8 cellular contexts compared by ENCODE assay signal in genomic region chr17:45428954-45429337, GRCh38. TPM values are rescaled to one million over a fixed set of nuclear protein-coding genes. Genes with fewer than 3 reads are reported as not detected.
DNase-seq lines count a peak whose midpoint lies in the region; ATAC-seq, FAIRE-seq and TF ChIP-seq lines count a peak whose summit lies in the region.

No MANE protein-coding gene starts in this region.

- H3K9ac ChIP-seq in keratinocyte (ENCODE audit: control insufficient read depth, extremely low read depth, insufficient read depth, low read length), result no peak overlapping the region

- peak overlapping the region; percentile 67 for H3K4me2 ChIP-seq in keratinocyte (ENCODE audit: control insufficient read depth, extremely low read depth, insufficient read depth, low read depth, low read length)

- H3K4me1 ChIP-seq in keratinocyte (ENCODE audit: control insufficient read depth, extremely low read depth, insufficient read depth, low read length), result peaks cover 41% of the 10 kb centered on the region

- ATAC-seq in GM18519 (IDR thresholded peaks at IDR 0.05; ENCODE audit: low FRiP score, unreplicated experiment) (no peak), HG02610 (IDR thresholded peaks at IDR 0.05; ENCODE audit: unreplicated experiment) (no peak), HG02970 (IDR thresholded peaks at IDR 0.05; ENCODE audit: low FRiP score, unreplicated experiment) (no peak), left lobe of liver (no peak)

- FAIRE-seq in GM12891 (lab: Jason Lieb, UNC) (peak; percentile 78), keratinocyte (lab: Jason Lieb, UNC) (no peak)

- no peak for TF ChIP-seq POLR2A in GM12891 (IDR thresholded peaks at IDR 0.05; ENCODE audit: low read depth, low read length)

- no peaks in the 10 kb centered on the region for H4K20me1 ChIP-seq in keratinocyte (ENCODE audit: control insufficient read depth, extremely low read depth, insufficient read depth, low read length)

- H3K9me3 ChIP-seq in keratinocyte (ENCODE audit: control insufficient read depth, low read depth, low read length), result no peaks in the 10 kb centered on the region

- no peak overlapping the region for H2AFZ ChIP-seq in keratinocyte (ENCODE audit: control insufficient read depth, low read length)

- peaks cover 4% of the 10 kb centered on the region for H3K79me2 ChIP-seq in keratinocyte (ENCODE audit: control insufficient read depth, insufficient read depth, low read length)

- H3K27ac ChIP-seq in 22Rv1 (peak overlapping the region; percentile 43), keratinocyte (ENCODE audit: control insufficient read depth, insufficient read depth, low read length) (no peak overlapping the region)

- peaks cover 0 to 3% of the 10 kb centered on the region in 2 experiments for H3K36me3 ChIP-seq in keratinocyte (ENCODE audit: control insufficient read depth in 2 of 2, extremely low read depth in 1 of 2, insufficient read depth in 2 of 2, low read length in 2 of 2)

- H3K9me1 ChIP-seq in keratinocyte (ENCODE audit: control insufficient read depth, extremely low read depth, insufficient read depth, low read length), result no peaks in the 10 kb centered on the region

- dilution Hi-C loops in keratinocyte (cut with MboI; ENCODE audit: extremely low pct_ligation_motif_present, low sequenced_read_pairs), result no loop called here

- DNase-seq in GM12891 (ENCODE audit: insufficient read length, low spot score), result no peak
- peak; percentile 47 for DNase-seq in SKM-1 treated with dmso at 0.1 percent for 144 hours (lab: John Stamatoyannopoulos, UW; ENCODE audit: unreplicated experiment)
- no peak for DNase-seq in keratinocyte (ENCODE audit: low read depth, low spot score)
- DNase-seq in left lobe of liver (ENCODE audit: low spot score), result no peak

- no peak for TF ChIP-seq CTCF in 22Rv1 (IDR thresholded peaks at IDR 0.05)
- no peak for TF ChIP-seq CTCF in keratinocyte (optimal IDR thresholded peaks at IDR 0.05 in 1 of 3, IDR thresholded peaks at IDR 0.05 in 1 of 3, conservative IDR thresholded peaks at IDR 0.05 in 1 of 3; ENCODE audit: extremely low read depth in 1 of 3, insufficient read depth in 2 of 3, low read length in 3 of 3)

- H3K27me3 ChIP-seq in keratinocyte (ENCODE audit: control insufficient read depth, extremely low read depth, insufficient read depth, low read length), result peaks cover 12% of the 10 kb centered on the region

- H3K4me3 ChIP-seq in keratinocyte (ENCODE audit: control insufficient read depth in 2 of 3, extremely low read depth in 1 of 3, insufficient read depth in 2 of 3, low read depth in 1 of 3, low read length in 3 of 3), result no peak overlapping the region

TF ChIP-seq in GM12891, 5 proteins besides CTCF, POLR2A, EP300 and RAD21:
- TF ChIP-seq PAX5 (IDR thresholded peaks at IDR 0.05; ENCODE audit: insufficient read depth, low read length, severe bottlenecking), result no peak
- TF ChIP-seq TAF1 (IDR thresholded peaks at IDR 0.05; ENCODE audit: low read depth, low read length), result no peak
- TF ChIP-seq POU2F2 (IDR thresholded peaks at IDR 0.05; ENCODE audit: low read depth, low read length), result peak; percentile 98
- TF ChIP-seq SPI1 (IDR thresholded peaks at IDR 0.05; ENCODE audit: low read depth, low read length), result peak; percentile 89
- TF ChIP-seq POLR2AphosphoS5 (IDR thresholded peaks at IDR 0.05; ENCODE audit: low read depth, low read length), result no peak

RNA-seq across cellular contexts. Expression of gene ARHGAP27, which starts 3.7 kb away (rescaled TPM):
- polyA plus RNA-seq in GM12891 (2012; ENCODE audit: low read depth, missing spikeins), result 16.0 TPM
- polyA plus RNA-seq in keratinocyte, result 13.2 to 37.4 TPM (median 14.4 TPM) in 3 replicates
- polyA plus RNA-seq in keratinocyte (2011; ENCODE audit: low read depth), result 13.8 TPM
- polyA plus RNA-seq in keratinocyte (2011; cell fraction: cytosol; rRNA removed), result 9.9 and 18.5 TPM in 2 replicates
- 70.1 and 88.7 TPM in 2 replicates for polyA plus RNA-seq in keratinocyte (2011; cell fraction: nucleus; rRNA removed)
- 16.6 and 34.7 TPM in 2 replicates for polyA plus RNA-seq in keratinocyte (2012; ENCODE audit: low replicate concordance)
- polyA minus RNA-seq in keratinocyte, result 16.5 to 25.6 TPM (median 18.3 TPM) in 3 replicates
- 21.3 TPM for polyA minus RNA-seq in keratinocyte (2011; cell fraction: cytosol; rRNA and poly(A)+ RNA removed)
- polyA minus RNA-seq in keratinocyte (2011; cell fraction: nucleus; rRNA and poly(A)+ RNA removed), result 47.1 and 62.7 TPM in 2 replicates
- total RNA-seq in left lobe of liver, result 6.5 TPM
